Comparison of ENCODE assay signal across 8 cellular contexts in the genomic region with DNA sequence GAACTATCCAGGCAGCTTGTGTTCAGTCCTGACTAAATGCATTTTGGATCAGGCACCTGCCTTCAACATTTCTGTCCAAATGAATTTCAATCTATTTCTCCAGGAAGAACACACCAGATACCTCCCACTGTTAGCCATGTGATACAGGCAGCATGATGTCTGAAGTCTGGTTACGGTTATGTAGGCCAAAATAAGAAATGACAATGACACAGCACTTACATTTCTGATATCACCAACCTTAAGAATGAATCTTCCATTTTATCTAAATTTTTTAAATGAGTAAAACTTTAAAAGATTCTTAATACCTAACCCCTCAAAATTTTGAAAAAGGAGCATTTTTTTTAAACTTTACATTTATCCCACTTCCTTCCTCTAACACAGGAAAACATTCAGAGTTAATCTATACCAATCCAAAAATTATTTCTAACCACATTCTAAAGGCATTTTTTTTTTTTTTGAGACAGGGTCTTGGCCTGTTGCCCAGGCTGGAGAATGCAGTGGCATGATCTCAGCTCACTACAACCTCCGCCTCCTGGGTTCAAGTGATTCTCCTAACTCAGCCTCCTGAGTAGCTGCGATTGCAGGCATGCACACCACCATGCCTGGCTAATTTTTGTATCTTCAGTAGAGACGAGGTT. TPM values are rescaled to one million over a fixed set of nuclear protein-coding genes. Genes with fewer than 3 reads are reported as not detected.
DNase-seq lines count a peak whose midpoint lies in the region; ATAC-seq and TF ChIP-seq lines count a peak whose summit lies in the region.

TSS of gene MAP4 (minus strand) at position 81 of the 638 bp plus-strand sequence. CDS start 17,556 bp downstream, outside the sequence.

- no peak for ATAC-seq in CD4-positive, alpha-beta T cell (ENCODE audit: poor library complexity)
- ATAC-seq in HG03108 (IDR thresholded peaks at IDR 0.05; ENCODE audit: unreplicated experiment): no peak

- DNase-seq in CD4-positive, alpha-beta T cell: no peak
- DNase-seq in PC-9: peak in 1 of 2 experiments; percentile 11
- no peak for DNase-seq in NCI-H2196 (lab: John Stamatoyannopoulos, UW; ENCODE audit: unreplicated experiment)
- DNase-seq in ecto neural progenitor cell (ENCODE audit: low spot score): no peak
- DNase-seq in NCI-H524 (lab: John Stamatoyannopoulos, UW): no peak

- H3K36me3 ChIP-seq in PC-9 (ENCODE audit: low read depth): no peaks in the 10 kb centered on the region
- H3K36me3 ChIP-seq in duodenal mucosa (ENCODE audit: control insufficient read depth in 1 of 2, insufficient read depth in 2 of 2, low read length in 2 of 2): peaks cover 0 to 3% of the 10 kb centered on the region in 2 donors
- H3K36me3 ChIP-seq in muscle layer of colon (ENCODE audit: insufficient read depth, low read length): no peaks in the 10 kb centered on the region

- H3K4me2 ChIP-seq in PC-9: no peak within 1 kb of the TSS

- H3K4me1 ChIP-seq in PC-9 (replicated peaks; ENCODE audit: insufficient read depth): peaks cover 37% of the 10 kb centered on the region
- peaks cover 41 to 44% of the 10 kb centered on the region in 2 donors for H3K4me1 ChIP-seq in duodenal mucosa (ENCODE audit: control insufficient read depth in 1 of 2, insufficient read depth in 2 of 2, low read length in 2 of 2)
- H3K4me1 ChIP-seq in muscle layer of colon (ENCODE audit: insufficient read depth, low read length): peaks cover 57% of the 10 kb centered on the region

- POLR2A ChIA-PET in CD4-positive, alpha-beta T cell (lab: Charles Lee): no interaction called here
- POLR2A ChIA-PET in PC-9 (lab: Charles Lee; ENCODE audit: unreplicated experiment): no interaction called here

- CTCF ChIA-PET in CD4-positive, alpha-beta T cell (lab: Charles Lee): no interaction called here
- CTCF ChIA-PET in PC-9 (lab: Charles Lee): no interaction called here

- H2AFZ ChIP-seq in PC-9: no peak within 1 kb of the TSS

- no peak within 1 kb of the TSS for H3K4me3 ChIP-seq in PC-9
- H3K4me3 ChIP-seq in duodenal mucosa (ENCODE audit: low read depth in 1 of 2, low read length in 2 of 2): no peak within 1 kb of the TSS
- no peak within 1 kb of the TSS for H3K4me3 ChIP-seq in muscle layer of colon (ENCODE audit: low read depth in 1 of 2, low read length in 2 of 2)

- H3K27ac Mint-ChIP-seq in CD4-positive, alpha-beta T cell: peak within 1 kb of the TSS; percentile 5

- H3K9me3 ChIP-seq in CD4-positive, alpha-beta T cell (ENCODE audit: control insufficient read depth, low read length): no peaks in the 10 kb centered on the region
- H3K9me3 ChIP-seq in PC-9 (ENCODE audit: insufficient read depth, low read depth): no peaks in the 10 kb centered on the region
- H3K9me3 ChIP-seq in duodenal mucosa (ENCODE audit: control insufficient read depth in 1 of 2, low read length in 2 of 2): no peaks in the 10 kb centered on the region
- no peaks in the 10 kb centered on the region for H3K9me3 ChIP-seq in muscle layer of colon (ENCODE audit: low read length)

- no peaks in the 10 kb centered on the region for H3K9me2 ChIP-seq in PC-9 (ENCODE audit: insufficient read depth)

- TF ChIP-seq CTCF in CD4-positive, alpha-beta T cell (IDR thresholded peaks at IDR 0.05): no peak
- TF ChIP-seq CTCF in PC-9 (conservative IDR thresholded peaks at IDR 0.05): no peak

- no peak within 1 kb of the TSS for H3K27ac ChIP-seq in CD4-positive, alpha-beta T cell (ENCODE audit: low read depth, low read length)
- H3K27ac ChIP-seq in PC-9 (0 out of 2 replicates have a peak within 1 kb of the TSS, but pooled peaks have one; percentile 18), duodenal mucosa (ENCODE audit: low read depth, low read length) (peak within 1 kb of the TSS; percentile 34), muscle layer of colon (ENCODE audit: low read depth, low read length) (peak within 1 kb of the TSS; percentile 72)

- BruUV-seq in PC-9 (replicated peaks; lab: Mats Ljungman, UMichigan): no TSS peak

- H3K9me3 Mint-ChIP-seq in CD4-positive, alpha-beta T cell: no peaks in the 10 kb centered on the region

- H4K20me1 ChIP-seq in PC-9 (ENCODE audit: insufficient read depth): peaks cover 11% of the 10 kb centered on the region; the same call in 1 of the 2 replicates

- H3F3A ChIP-seq in PC-9 (ENCODE audit: insufficient read depth, low read depth): peaks cover 41% of the 10 kb centered on the region; the same call in 1 of the 2 replicates

- peaks cover 48% of the 10 kb centered on the region for H3K79me2 ChIP-seq in PC-9 (ENCODE audit: low read depth)

- intact Hi-C loops in CD4-positive, alpha-beta T cell (cut with DNase I, micrococcal nuclease): no loop called here
- intact Hi-C loops in PC-9 (cut with micrococcal nuclease; ENCODE audit: unreplicated experiment): loop anchor here (5.0 kb wide), 1 partner anchor 71 kb away; no protein-coding TSS in a partner anchor

- H3K9ac ChIP-seq in duodenal mucosa (ENCODE audit: low read depth in 1 of 2, low read length in 2 of 2) (no peak within 1 kb of the TSS), muscle layer of colon (ENCODE audit: low read length) (no peak within 1 kb of the TSS)

- H3K4me3 Mint-ChIP-seq in CD4-positive, alpha-beta T cell: no peak within 1 kb of the TSS

- no peaks in the 10 kb centered on the region for H3K36me3 Mint-ChIP-seq in CD4-positive, alpha-beta T cell (ENCODE audit: low read depth)

- peaks cover 52% of the 10 kb centered on the region for H3K4me1 Mint-ChIP-seq in CD4-positive, alpha-beta T cell (ENCODE audit: low read depth)

- no peaks in the 10 kb centered on the region for H3K27me3 ChIP-seq in CD4-positive, alpha-beta T cell (ENCODE audit: control insufficient read depth, insufficient read depth, low read length)
- H3K27me3 ChIP-seq in PC-9 (ENCODE audit: insufficient read depth, low read depth) (no peaks in the 10 kb centered on the region), duodenal mucosa (ENCODE audit: control insufficient read depth in 1 of 2, insufficient read depth in 2 of 2, low read length in 2 of 2) (no peaks in the 10 kb centered on the region), muscle layer of colon (ENCODE audit: control insufficient read depth in 1 of 2, insufficient read depth in 2 of 2, low read length in 2 of 2) (no peaks in the 10 kb centered on the region)

- H3K27me3 Mint-ChIP-seq in CD4-positive, alpha-beta T cell: no peaks in the 10 kb centered on the region

RNA-seq across cellular contexts. Expression of gene MAP4, which starts in this region (rescaled TPM):
- total RNA-seq in CD4-positive, alpha-beta T cell: 10 to 100 TPM; 42.2 to 42.6 TPM
- total RNA-seq in PC-9 (2021): 157 and 187 TPM in 2 replicates
